ENCODE assay signal across 1 cellular context in the genomic region with DNA sequence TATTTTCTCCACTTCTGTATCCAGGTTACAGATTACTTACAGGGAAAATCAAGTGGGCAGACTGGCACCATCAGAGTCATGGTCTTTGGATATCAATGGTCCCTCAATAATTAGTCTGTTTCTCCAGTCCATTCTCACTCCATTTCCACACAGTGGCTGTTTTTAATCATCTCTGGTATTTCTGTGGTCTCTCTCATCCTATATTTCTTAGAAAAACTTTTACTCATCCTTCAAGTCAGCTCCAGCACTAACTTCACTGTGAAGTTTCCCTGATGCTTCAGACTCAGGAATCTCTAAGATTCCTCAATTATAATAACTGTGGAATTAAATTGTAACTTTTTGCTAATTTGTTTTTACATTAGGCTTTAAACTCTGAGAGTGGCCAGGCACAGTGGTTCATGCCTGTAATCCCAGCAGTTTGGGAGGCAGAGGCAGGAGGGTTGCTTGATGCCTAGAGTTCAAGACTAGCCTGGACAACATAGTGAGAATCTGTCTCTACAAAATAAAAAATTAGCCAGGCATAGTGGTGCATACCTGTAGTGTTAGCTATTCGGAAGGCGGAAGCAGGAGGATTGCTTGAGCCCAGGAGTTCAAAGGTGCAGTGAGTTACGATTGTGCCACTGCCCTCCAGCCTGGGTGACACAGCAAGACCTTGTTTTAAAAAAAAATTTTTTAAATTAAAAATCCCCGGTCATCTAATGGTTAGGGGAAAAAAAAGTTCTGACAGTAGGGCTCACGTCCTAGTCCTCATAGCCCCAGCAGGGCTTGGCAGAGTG.
TF ChIP-seq lines count a peak whose summit lies in the region.

No MANE protein-coding gene starts in this region.

TF ChIP-seq in HepG2, 621 proteins besides CTCF, POLR2A, EP300 and RAD21:
- TF ChIP-seq KLF13 (CRISPR knock-in tag; IDR thresholded peaks at IDR 0.05) (no peak), WIZ (CRISPR knock-in tag; IDR thresholded peaks at IDR 0.05) (no peak), ZNF292 (CRISPR knock-in tag; IDR thresholded peaks at IDR 0.05; ENCODE audit: borderline replicate concordance, low read depth) (no peak), U2AF1 (optimal IDR thresholded peaks at IDR 0.05; ENCODE audit: low read depth, low read length) (no peak), SMARCE1 (IDR thresholded peaks at IDR 0.05; ENCODE audit: borderline replicate concordance) (no peak), ZNF44 (CRISPR knock-in tag; IDR thresholded peaks at IDR 0.05) (no peak), SALL1 (CRISPR knock-in tag; IDR thresholded peaks at IDR 0.05) (no peak), ZMAT3 (CRISPR knock-in tag; conservative IDR thresholded peaks at IDR 0.05) (no peak), ZNF337 (CRISPR knock-in tag; IDR thresholded peaks at IDR 0.05; ENCODE audit: borderline replicate concordance, low read depth) (no peak), CBX2 (IDR thresholded peaks at IDR 0.05; ENCODE audit: low read depth, low read length) (no peak), CBX2 (CRISPR knock-in tag; IDR thresholded peaks at IDR 0.05; ENCODE audit: low read depth) (no peak), ZFY (CRISPR knock-in tag; IDR thresholded peaks at IDR 0.05) (no peak), SNAI1 (CRISPR knock-in tag; IDR thresholded peaks at IDR 0.05; ENCODE audit: borderline replicate concordance) (no peak), ZNF883 (CRISPR knock-in tag; IDR thresholded peaks at IDR 0.05; ENCODE audit: not compliant biosample characterization) (no peak)
- TF ChIP-seq, protein P1, sequence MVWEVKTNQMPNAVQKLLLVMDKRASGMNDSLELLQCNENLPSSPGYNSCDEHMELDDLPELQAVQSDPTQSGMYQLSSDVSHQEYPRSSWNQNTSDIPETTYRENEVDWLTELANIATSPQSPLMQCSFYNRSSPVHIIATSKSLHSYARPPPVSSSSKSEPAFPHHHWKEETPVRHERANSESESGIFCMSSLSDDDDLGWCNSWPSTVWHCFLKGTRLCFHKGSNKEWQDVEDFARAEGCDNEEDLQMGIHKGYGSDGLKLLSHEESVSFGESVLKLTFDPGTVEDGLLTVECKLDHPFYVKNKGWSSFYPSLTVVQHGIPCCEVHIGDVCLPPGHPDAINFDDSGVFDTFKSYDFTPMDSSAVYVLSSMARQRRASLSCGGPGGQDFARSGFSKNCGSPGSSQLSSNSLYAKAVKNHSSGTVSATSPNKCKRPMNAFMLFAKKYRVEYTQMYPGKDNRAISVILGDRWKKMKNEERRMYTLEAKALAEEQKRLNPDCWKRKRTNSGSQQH (CRISPR knock-in tag; IDR thresholded peaks at IDR 0.05; ENCODE audit: low read depth), result no peak
- TF ChIP-seq, protein P2, sequence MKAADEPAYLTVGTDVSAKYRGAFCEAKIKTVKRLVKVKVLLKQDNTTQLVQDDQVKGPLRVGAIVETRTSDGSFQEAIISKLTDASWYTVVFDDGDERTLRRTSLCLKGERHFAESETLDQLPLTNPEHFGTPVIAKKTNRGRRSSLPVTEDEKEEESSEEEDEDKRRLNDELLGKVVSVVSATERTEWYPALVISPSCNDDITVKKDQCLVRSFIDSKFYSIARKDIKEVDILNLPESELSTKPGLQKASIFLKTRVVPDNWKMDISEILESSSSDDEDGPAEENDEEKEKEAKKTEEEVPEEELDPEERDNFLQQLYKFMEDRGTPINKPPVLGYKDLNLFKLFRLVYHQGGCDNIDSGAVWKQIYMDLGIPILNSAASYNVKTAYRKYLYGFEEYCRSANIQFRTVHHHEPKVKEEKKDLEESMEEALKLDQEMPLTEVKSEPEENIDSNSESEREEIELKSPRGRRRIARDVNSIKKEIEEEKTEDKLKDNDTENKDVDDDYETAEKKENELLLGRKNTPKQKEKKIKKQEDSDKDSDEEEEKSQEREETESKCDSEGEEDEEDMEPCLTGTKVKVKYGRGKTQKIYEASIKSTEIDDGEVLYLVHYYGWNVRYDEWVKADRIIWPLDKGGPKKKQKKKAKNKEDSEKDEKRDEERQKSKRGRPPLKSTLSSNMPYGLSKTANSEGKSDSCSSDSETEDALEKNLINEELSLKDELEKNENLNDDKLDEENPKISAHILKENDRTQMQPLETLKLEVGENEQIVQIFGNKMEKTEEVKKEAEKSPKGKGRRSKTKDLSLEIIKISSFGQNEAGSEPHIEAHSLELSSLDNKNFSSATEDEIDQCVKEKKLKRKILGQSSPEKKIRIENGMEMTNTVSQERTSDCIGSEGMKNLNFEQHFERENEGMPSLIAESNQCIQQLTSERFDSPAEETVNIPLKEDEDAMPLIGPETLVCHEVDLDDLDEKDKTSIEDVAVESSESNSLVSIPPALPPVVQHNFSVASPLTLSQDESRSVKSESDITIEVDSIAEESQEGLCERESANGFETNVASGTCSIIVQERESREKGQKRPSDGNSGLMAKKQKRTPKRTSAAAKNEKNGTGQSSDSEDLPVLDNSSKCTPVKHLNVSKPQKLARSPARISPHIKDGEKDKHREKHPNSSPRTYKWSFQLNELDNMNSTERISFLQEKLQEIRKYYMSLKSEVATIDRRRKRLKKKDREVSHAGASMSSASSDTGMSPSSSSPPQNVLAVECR (CRISPR knock-in tag; IDR thresholded peaks at IDR 0.05; ENCODE audit: borderline replicate concordance), result no peak
- TF ChIP-seq, protein P3, sequence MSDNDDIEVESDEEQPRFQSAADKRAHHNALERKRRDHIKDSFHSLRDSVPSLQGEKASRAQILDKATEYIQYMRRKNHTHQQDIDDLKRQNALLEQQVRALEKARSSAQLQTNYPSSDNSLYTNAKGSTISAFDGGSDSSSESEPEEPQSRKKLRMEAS (IDR thresholded peaks at IDR 0.05), result no peak
